Comparison of ENCODE assay signal across 8 cellular contexts in genomic region chr3:128878011-128878457, GRCh38. TPM values are rescaled to one million over a fixed set of nuclear protein-coding genes. Genes with fewer than 3 reads are reported as not detected.
A peak's percentile ranks its signal among the peaks of the same experiment; 100 is the strongest.
DNase-seq lines count a peak whose midpoint lies in the region; ATAC-seq and TF ChIP-seq lines count a peak whose summit lies in the region.

No MANE protein-coding gene starts in this region.

- peak overlapping the region; percentile 93 for H3K4me3 Mint-ChIP-seq in activated CD4-positive, alpha-beta memory T cell treated with anti-CD3 and anti-CD28 coated beads for 36 hours

- peak overlapping the region; percentile 97 for H3K4me2 ChIP-seq in HCT116 (ENCODE audit: low read length)

- POLR2A ChIA-PET in HCT116 (lab: Charles Lee): interaction anchor here (1.4 to 1.8 kb wide), 2 partner anchors 11 to 438 kb away, joined by 3 to 4 read pairs; a partner anchor contains a TSS
- POLR2A ChIA-PET in activated CD4-positive, alpha-beta memory T cell treated with anti-CD3 and anti-CD28 coated beads for 36 hours (lab: Charles Lee): interaction anchor here (0.8 to 2.6 kb wide), 11 partner anchors 38 to 284 kb away, joined by 3 to 25 read pairs (median 4); partner anchors contain the start of gene RPN1

- H3K27me3 ChIP-seq in HCT116 (ENCODE audit: insufficient read depth, low read length): no peaks in the 10 kb centered on the region
- no peaks in the 10 kb centered on the region for H3K27me3 ChIP-seq in right cardiac atrium (ENCODE audit: control insufficient read depth, insufficient read depth)
- no peaks in the 10 kb centered on the region for H3K27me3 ChIP-seq in spleen (replicated peaks in 1 of 7)

- H4K20me1 ChIP-seq in HCT116 (ENCODE audit: insufficient read depth): no peaks in the 10 kb centered on the region

- H3K36me3 ChIP-seq in HCT116 (ENCODE audit: control insufficient read depth in 1 of 2, insufficient read depth in 2 of 2, low read length in 2 of 2) (peaks cover 3 to 8% of the 10 kb centered on the region in 2 experiments; a peak in 2 of 4 replicates), spleen (peaks cover 0 to 22% (median 0%) of the 10 kb centered on the region in 6 donors)

- DNase-seq in HCT116 (ENCODE audit: low read depth, low spot score): no peak
- no peak for DNase-seq in activated CD4-positive, alpha-beta memory T cell treated with anti-CD3 and anti-CD28 coated beads for 36 hours
- no peak for DNase-seq in right cardiac atrium
- peak; percentile 19 for DNase-seq in spleen
- DNase-seq in NCI-H1048 (lab: John Stamatoyannopoulos, UW): no peak
- no peak for DNase-seq in epidermal melanocyte (ENCODE audit: insufficient read length, low spot score)
- DNase-seq in stimulated activated CD4-positive, alpha-beta T cell treated with anti-CD3 and anti-CD28 coated beads, Interleukin-4, amount 100 ng/mL, for 4 hours: no peak

- CTCF ChIA-PET in HCT116 (lab: Charles Lee): interaction anchor here (1.1 to 1.9 kb wide), 2 partner anchors 176 to 260 kb away, joined by 3 to 6 read pairs; no protein-coding TSS in a partner anchor
- CTCF ChIA-PET in activated CD4-positive, alpha-beta memory T cell treated with anti-CD3 and anti-CD28 coated beads for 36 hours (lab: Charles Lee): interaction anchor here (0.6 to 6.6 kb wide), 13 partner anchors 8 to 482 kb away, joined by 3 to 60 read pairs (median 3); no protein-coding TSS in a partner anchor

- RAD21 ChIA-PET in HCT116 (lab: Charles Lee; ENCODE audit: low non-redundant PET in 1 of 2, low total read pairs in 2 of 2, uncharacterized antibody in 2 of 2, unreplicated experiment in 2 of 2): no interaction called here

- H3K36me3 Mint-ChIP-seq in activated CD4-positive, alpha-beta memory T cell treated with anti-CD3 and anti-CD28 coated beads for 36 hours: peaks cover 11% of the 10 kb centered on the region

- no TSS peak for BruUV-seq in HCT116 (replicated peaks; lab: Mats Ljungman, UMichigan)

- no peaks in the 10 kb centered on the region for H3K9me3 Mint-ChIP-seq in activated CD4-positive, alpha-beta memory T cell treated with anti-CD3 and anti-CD28 coated beads for 36 hours

- TF ChIP-seq RAD21 in HCT116 (IDR thresholded peaks at IDR 0.05; ENCODE audit: low read depth): no peak

- H3K27me3 Mint-ChIP-seq in activated CD4-positive, alpha-beta memory T cell treated with anti-CD3 and anti-CD28 coated beads for 36 hours: no peaks in the 10 kb centered on the region

- H3K4me1 Mint-ChIP-seq in activated CD4-positive, alpha-beta memory T cell treated with anti-CD3 and anti-CD28 coated beads for 36 hours (ENCODE audit: low read depth): peaks cover 52% of the 10 kb centered on the region

- H3K27ac ChIP-seq in HCT116 (ENCODE audit: low read depth, low read length): peak overlapping the region; percentile 88; the same call in 1 of the 2 replicates
- H3K27ac ChIP-seq in right cardiac atrium (ENCODE audit: low read length): peak overlapping the region; percentile 97
- peak overlapping the region; percentile 78 to 97 (median 94) for H3K27ac ChIP-seq in spleen

- 79% methylated on average over 7 of the region's 7 CpGs for WGBS in right cardiac atrium
- 62 to 77% (median 71%) methylated on average over 7 of the region's 7 CpGs for WGBS in spleen, 5 donors

- H3K4me1 ChIP-seq in HCT116 (ENCODE audit: control insufficient read depth in 1 of 2, insufficient read depth in 2 of 2, low read length in 2 of 2) (peaks cover 12 to 24% of the 10 kb centered on the region in 2 experiments; a peak in 3 of 4 replicates), right cardiac atrium (ENCODE audit: control insufficient read depth, insufficient read depth, low read length) (peaks cover 4% of the 10 kb centered on the region), spleen (peaks cover 25 to 73% (median 55%) of the 10 kb centered on the region in 6 donors)

- H3K9me3 ChIP-seq in HCT116 (ENCODE audit: control insufficient read depth in 1 of 2, insufficient read depth in 1 of 2, low read depth in 1 of 2, low read length in 2 of 2): no peaks in the 10 kb centered on the region
- H3K9me3 ChIP-seq in right cardiac atrium (ENCODE audit: control insufficient read depth, low read length): no peaks in the 10 kb centered on the region
- H3K9me3 ChIP-seq in spleen: no peaks in the 10 kb centered on the region

- intact Hi-C loops in HCT116 (cut with micrococcal nuclease) (no loop called here), right cardiac atrium (cut with DNase I) (no loop called here), spleen (cut with DNase I; ENCODE audit: low total_unique reads) (no loop called here)
- intact Hi-C loops in activated CD4-positive, alpha-beta memory T cell treated with anti-CD3 and anti-CD28 coated beads for 36 hours (cut with micrococcal nuclease): loop anchor here (2.0 to 5.0 kb wide), 4 partner anchors 89 to 304 kb away; partner anchors contain the start of genes CNBP and RPN1

- no peaks in the 10 kb centered on the region for H3K9me2 ChIP-seq in HCT116 (ENCODE audit: insufficient read depth)

- TF ChIP-seq CTCF in HCT116 (IDR thresholded peaks at IDR 0.05 in 2 of 3, conservative IDR thresholded peaks at IDR 0.05 in 1 of 3; ENCODE audit: borderline replicate concordance in 1 of 3, insufficient read depth in 1 of 3, low read depth in 2 of 3, low read length in 2 of 3) (no peak), spleen (IDR thresholded peaks at IDR 0.05 in 8 of 11, conservative IDR thresholded peaks at IDR 0.05 in 3 of 11) (no peak)

- H2AFZ ChIP-seq in HCT116 (ENCODE audit: low read depth, low read length, poor library complexity, severe bottlenecking): no peak overlapping the region

- H3K9ac ChIP-seq in HCT116 (ENCODE audit: low read length): peak overlapping the region; percentile 95

- H3K4me3 ChIP-seq in HCT116 (replicated peaks in 1 of 2; ENCODE audit: low read depth in 1 of 2, low read length in 2 of 2) (peak overlapping the region; percentile 86 to 94), right cardiac atrium (ENCODE audit: low read length) (peak overlapping the region; percentile 57), spleen (peak overlapping the region in 5 of 8 donors; percentile 67 to 96 (median 70))

- no peak for TF ChIP-seq POLR2A in HCT116 (IDR thresholded peaks at IDR 0.05; ENCODE audit: borderline replicate concordance, extremely low read depth, insufficient read depth, insufficient read length)
- TF ChIP-seq POLR2A in spleen (IDR thresholded peaks at IDR 0.05): no peak

- H3K79me2 ChIP-seq in HCT116 (ENCODE audit: insufficient read depth, low read length): peaks cover 50% of the 10 kb centered on the region

- no peak for ATAC-seq in HCT116
- ATAC-seq in right cardiac atrium: no peak
- ATAC-seq in GM21515 (IDR thresholded peaks at IDR 0.05; ENCODE audit: unreplicated experiment): no peak

- peak overlapping the region; percentile 95 for H3K27ac Mint-ChIP-seq in activated CD4-positive, alpha-beta memory T cell treated with anti-CD3 and anti-CD28 coated beads for 36 hours

TF ChIP-seq in HCT116, 20 proteins besides CTCF, POLR2A, EP300 and RAD21:
- TF ChIP-seq ELF1 (IDR thresholded peaks at IDR 0.05; ENCODE audit: borderline replicate concordance, low read depth) (no peak), CBX3 (IDR thresholded peaks at IDR 0.05; ENCODE audit: low read depth) (no peak), FOSL1 (IDR thresholded peaks at IDR 0.05; ENCODE audit: low read depth) (no peak), ZNF274 (IDR thresholded peaks at IDR 0.05; ENCODE audit: low read depth, low read length) (no peak), SRF (IDR thresholded peaks at IDR 0.05; ENCODE audit: low read depth) (no peak), EZH2 (IDR thresholded peaks at IDR 0.05) (no peak), TCF7L2 (IDR thresholded peaks at IDR 0.05; ENCODE audit: borderline replicate concordance, extremely low read depth, insufficient read depth, insufficient read length) (no peak), YY1 (IDR thresholded peaks at IDR 0.05; ENCODE audit: extremely low read depth, insufficient replicate concordance, low read depth, low read length) (no peak), ZBTB33 (IDR thresholded peaks at IDR 0.05; ENCODE audit: extremely low read depth, insufficient replicate concordance, low read length) (no peak), EGR1 (IDR thresholded peaks at IDR 0.05; ENCODE audit: low read depth) (no peak), CEBPB (IDR thresholded peaks at IDR 0.05; ENCODE audit: low read depth) (no peak), ZFX (IDR thresholded peaks at IDR 0.05) (no peak)

RNA-seq across cellular contexts. Expression of gene ACAD9, which starts 1.4 kb away (rescaled TPM):
- total RNA-seq in HCT116 (2021; ENCODE audit: unreplicated experiment) (55.8 TPM), right cardiac atrium (10 to 100 TPM; 34.7 to 42.4 (median 38.6) TPM), spleen (10 to 100 TPM; 39.6 to 52.8 (median 49.2) TPM)
- 31.0 and 36.1 TPM in 2 replicates for polyA plus RNA-seq in HCT116 (2012)
- total RNA-seq in activated CD4-positive, alpha-beta memory T cell treated with anti-CD3 and anti-CD28 coated beads for 36 hours: 10 to 100 TPM; 45.3 to 45.5 TPM
- polyA plus RNA-seq in right cardiac atrium (31.1 TPM), spleen (10 to 100 TPM; 18.8 to 31.9 (median 25.0) TPM)
